Comparison of ENCODE assay signal across 1 cellular context in genomic region chr18:21663615-21664014, GRCh38.
TF ChIP-seq lines count a peak whose summit lies in the region.

No MANE protein-coding gene starts in this region.

TF ChIP-seq in H1, 55 proteins besides CTCF, POLR2A, EP300 and RAD21:
- 0 out of 2 replicates have a peak, but pooled peaks have one; percentile 17 for TF ChIP-seq ATF3 (IDR thresholded peaks at IDR 0.05; ENCODE audit: insufficient read depth, low read depth, low read length)
- no peak for TF ChIP-seq YY1 (IDR thresholded peaks at IDR 0.05; ENCODE audit: low read depth, low read length)
- peak; percentile 88 for TF ChIP-seq CEBPB (IDR thresholded peaks at IDR 0.05; ENCODE audit: low read depth, low read length)
